ENCODE assay signal across 23 cellular contexts in the genomic region with DNA sequence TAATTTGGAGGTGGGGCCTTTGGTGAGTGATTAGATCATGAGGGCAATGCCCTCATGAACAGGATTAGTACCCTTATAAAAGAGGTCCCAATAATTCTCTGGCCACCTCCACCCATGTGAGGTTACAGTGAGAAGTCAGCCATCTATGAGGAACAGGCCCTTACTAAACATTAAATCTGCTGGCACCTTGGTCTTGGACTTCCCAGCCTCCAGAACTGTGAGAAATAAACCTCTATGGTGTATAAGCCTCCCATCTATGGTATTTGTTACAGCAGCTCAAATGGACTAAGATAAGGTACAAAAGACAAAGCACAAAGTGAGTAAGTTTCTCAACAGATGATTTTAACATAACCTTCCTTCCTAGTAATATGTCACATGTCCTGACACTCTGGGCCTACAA. TPM values are rescaled to one million over a fixed set of nuclear protein-coding genes. Genes with fewer than 3 reads are reported as not detected.
DNase-seq lines count a peak whose midpoint lies in the region; ATAC-seq, FAIRE-seq and TF ChIP-seq lines count a peak whose summit lies in the region.
"Had no signal": no experiment of that assay in that cellular context is flagged by ENCODE, and none has a peak within 500 bp of the region (broad histone marks: within the 10 kb centered on the region; RNA-seq: fewer than 3 reads in every experiment).

No MANE protein-coding gene starts in this region.

- no peak overlapping the region for H3K4me3 ChIP-seq in K562
- H3K4me3 ChIP-seq: GM23338 had no signal

- no peak overlapping the region for H3K4me2 ChIP-seq in K562 (ENCODE audit: insufficient read depth, low read length)
- H3K4me2 ChIP-seq: GM23338 had no signal

- peaks cover 40% of the 10 kb centered on the region for H3K36me3 ChIP-seq in K562 (ENCODE audit: control insufficient read depth, insufficient read depth, low read length)

- H3K27me3 ChIP-seq in K562 (ENCODE audit: control insufficient read depth in 2 of 2, insufficient read depth in 2 of 2, low read length in 2 of 2) = no peaks in the 10 kb centered on the region

- peaks cover 95% of the 10 kb centered on the region for H3K79me2 ChIP-seq in K562 (ENCODE audit: control insufficient read depth, insufficient read depth, low read length)

- intact Hi-C loops in K562 (cut with micrococcal nuclease) = no loop called here

- H3K4me3 Mint-ChIP-seq in activated T-cell treated with anti-CD3 and anti-CD28 coated beads, Interleukin-2, amount 50 U/mL, for 72 hours = no peak overlapping the region
- H3K4me3 Mint-ChIP-seq in activated T-cell treated with anti-CD3 and anti-CD28 coated beads, Interleukin-2, amount 50 U/mL, for 24 hours = no peak overlapping the region
- H3K4me3 Mint-ChIP-seq in mesothelial cell of epicardium = no peak overlapping the region
- no peak overlapping the region for H3K4me3 Mint-ChIP-seq in progenitor cell of endocrine pancreas (ENCODE audit: low read depth)
- H3K4me3 Mint-ChIP-seq in activated CD8-positive, alpha-beta T cell treated with anti-CD3 and anti-CD28 coated beads, Interleukin-2, amount 10 ng/mL, durations not matched to agents 7 days and 5 days = no peak overlapping the region
- H3K4me3 Mint-ChIP-seq: B cell; CD4-positive, alpha-beta memory T cell; GM23338; H9 had no signal

- H3K9ac ChIP-seq in K562 (ENCODE audit: insufficient read depth in 1 of 2, low read depth in 2 of 2, low read length in 2 of 2) = no peak overlapping the region

- no peaks in the 10 kb centered on the region for H3K9me3 ChIP-seq in K562 (replicated peaks; ENCODE audit: control insufficient read depth, insufficient read depth, low read depth, low read length)

- TF ChIP-seq POLR2A in K562 (conservative IDR thresholded peaks at IDR 0.05) = no peak

- no peak overlapping the region for H2AFZ ChIP-seq in K562 (ENCODE audit: low read depth, low read length)
- H2AFZ ChIP-seq: GM23338 had no signal

- no TSS peak for BruUV-seq in K562 (replicated peaks; lab: Mats Ljungman, UMichigan)

- DNase-seq in activated T-cell treated with anti-CD3 and anti-CD28 coated beads, Interleukin-2, amount 50 U/mL, for 72 hours = no peak
- DNase-seq in activated T-cell treated with anti-CD3 and anti-CD28 coated beads, Interleukin-2, amount 50 U/mL, for 24 hours = no peak
- DNase-seq in K562 (ENCODE audit: extremely low read depth in 1 of 4, low spot score in 3 of 4) = no peak
- DNase-seq in mesothelial cell of epicardium (ENCODE audit: low spot score in 2 of 2, unreplicated experiment in 2 of 2) = no peak
- no peak for DNase-seq in progenitor cell of endocrine pancreas (ENCODE audit: low spot score, unreplicated experiment)
- no peak for DNase-seq in substantia nigra (lab: John Stamatoyannopoulos, UW)
- no peak for DNase-seq in NCI-H1105 (lab: John Stamatoyannopoulos, UW)
- DNase-seq in activated CD8-positive, alpha-beta T cell treated with anti-CD3 and anti-CD28 coated beads, Interleukin-2, amount 10 ng/mL, durations not matched to agents 7 days and 5 days = no peak
- DNase-seq: C1 segment of cervical spinal cord; Calu3; CD4-positive, alpha-beta memory T cell; COR-L47; DMS53; DMS79 treated with DMSO at 0.1 percent for 48 hours; GF-D8; H9 had no signal

- no peak for TF ChIP-seq CTCF in K562 (IDR thresholded peaks at IDR 0.05 in 2 of 3, conservative IDR thresholded peaks at IDR 0.05 in 1 of 3; ENCODE audit: insufficient read depth in 2 of 3, low read depth in 1 of 3, low read length in 3 of 3)
- no peak for TF ChIP-seq CTCF in mesothelial cell of epicardium (IDR thresholded peaks at IDR 0.05; ENCODE audit: unreplicated experiment)
- no peak for TF ChIP-seq CTCF in progenitor cell of endocrine pancreas (IDR thresholded peaks at IDR 0.05; ENCODE audit: unreplicated experiment)

- H3K27ac Mint-ChIP-seq in activated T-cell treated with anti-CD3 and anti-CD28 coated beads, Interleukin-2, amount 50 U/mL, for 72 hours = peak overlapping the region; percentile 30
- no peak overlapping the region for H3K27ac Mint-ChIP-seq in activated T-cell treated with anti-CD3 and anti-CD28 coated beads, Interleukin-2, amount 50 U/mL, for 24 hours
- H3K27ac Mint-ChIP-seq in mesothelial cell of epicardium (peak overlapping the region; percentile 37), progenitor cell of endocrine pancreas (peak overlapping the region; percentile 17)
- H3K27ac Mint-ChIP-seq in activated CD8-positive, alpha-beta T cell treated with anti-CD3 and anti-CD28 coated beads, Interleukin-2, amount 10 ng/mL, durations not matched to agents 7 days and 5 days = no peak overlapping the region
- H3K27ac Mint-ChIP-seq: B cell; CD4-positive, alpha-beta memory T cell; GM23338; H9 had no signal

- H3K9me3 Mint-ChIP-seq in activated T-cell treated with anti-CD3 and anti-CD28 coated beads, Interleukin-2, amount 50 U/mL, for 72 hours = peaks cover 0 to 3% of the 10 kb centered on the region in 2 donors
- peaks cover 7% of the 10 kb centered on the region for H3K9me3 Mint-ChIP-seq in activated T-cell treated with anti-CD3 and anti-CD28 coated beads, Interleukin-2, amount 50 U/mL, for 24 hours
- H3K9me3 Mint-ChIP-seq in mesothelial cell of epicardium (peaks cover 25% of the 10 kb centered on the region), progenitor cell of endocrine pancreas (ENCODE audit: low read depth) (peaks cover 24% of the 10 kb centered on the region)
- peaks cover 16% of the 10 kb centered on the region for H3K9me3 Mint-ChIP-seq in activated CD8-positive, alpha-beta T cell treated with anti-CD3 and anti-CD28 coated beads, Interleukin-2, amount 10 ng/mL, durations not matched to agents 7 days and 5 days (ENCODE audit: insufficient read depth)
- H3K9me3 Mint-ChIP-seq: GM23338 had no signal

- CTCF ChIA-PET in K562 (lab: Yijun Ruan, JAX; ENCODE audit: low intra/inter-chr PET ratio) = no interaction called here
- CTCF ChIA-PET in activated CD8-positive, alpha-beta T cell treated with anti-CD3 and anti-CD28 coated beads, Interleukin-2, amount 10 ng/mL, durations not matched to agents 7 days and 5 days (lab: Charles Lee) = no interaction called here

- POLR2A ChIA-PET in K562 (lab: Yijun Ruan, JAX) = interaction anchor here (1.7 kb wide), 1 partner anchor 29 kb away, joined by 4 read pairs; no protein-coding TSS in a partner anchor
- POLR2A ChIA-PET in activated CD8-positive, alpha-beta T cell treated with anti-CD3 and anti-CD28 coated beads, Interleukin-2, amount 10 ng/mL, durations not matched to agents 7 days and 5 days (lab: Charles Lee) = interaction anchor here (1.2 kb wide), 1 partner anchor 23 kb away, joined by 5 read pairs; a partner anchor contains a TSS

- no peak for TF ChIP-seq RAD21 in K562 (CRISPR knock-in tag; conservative IDR thresholded peaks at IDR 0.05 in 1 of 2, IDR thresholded peaks at IDR 0.05 in 1 of 2)

- no peaks in the 10 kb centered on the region for H4K20me1 ChIP-seq in K562 (replicated peaks; ENCODE audit: control insufficient read depth, insufficient read depth, low read length)

- H3K9me1 ChIP-seq in K562 (ENCODE audit: control insufficient read depth, insufficient read depth, low read length) = no peaks in the 10 kb centered on the region

- ATAC-seq in activated T-cell treated with anti-CD3 and anti-CD28 coated beads, Interleukin-2, amount 50 U/mL, for 72 hours (replicated peaks in 1 of 2) = no peak
- ATAC-seq in K562 = no peak
- no peak for ATAC-seq in activated CD8-positive, alpha-beta T cell treated with anti-CD3 and anti-CD28 coated beads, Interleukin-2, amount 10 ng/mL, durations not matched to agents 7 days and 5 days
- ATAC-seq: GM23338, HCT116 had no signal

- H3K36me3 Mint-ChIP-seq in activated T-cell treated with anti-CD3 and anti-CD28 coated beads, Interleukin-2, amount 50 U/mL, for 72 hours (ENCODE audit: insufficient read depth in 2 of 2) = peaks cover 3 to 10% of the 10 kb centered on the region in 2 donors
- H3K36me3 Mint-ChIP-seq in activated T-cell treated with anti-CD3 and anti-CD28 coated beads, Interleukin-2, amount 50 U/mL, for 24 hours (ENCODE audit: low read depth) = peaks cover 67% of the 10 kb centered on the region
- peaks cover 52% of the 10 kb centered on the region for H3K36me3 Mint-ChIP-seq in mesothelial cell of epicardium
- H3K36me3 Mint-ChIP-seq in progenitor cell of endocrine pancreas (ENCODE audit: insufficient read depth) = peaks cover 49% of the 10 kb centered on the region
- peaks cover 45% of the 10 kb centered on the region for H3K36me3 Mint-ChIP-seq in activated CD8-positive, alpha-beta T cell treated with anti-CD3 and anti-CD28 coated beads, Interleukin-2, amount 10 ng/mL, durations not matched to agents 7 days and 5 days (ENCODE audit: low read depth)

- no peak overlapping the region for H3K27ac ChIP-seq in K562 (ENCODE audit: extremely low read depth, low read depth, low read length)
- H3K27ac ChIP-seq in substantia nigra (ENCODE audit: low read depth, low read length, poor library complexity, severe bottlenecking) = no peak overlapping the region
- H3K27ac ChIP-seq: 22Rv1 had no signal

- H3K4me1 Mint-ChIP-seq in activated T-cell treated with anti-CD3 and anti-CD28 coated beads, Interleukin-2, amount 50 U/mL, for 72 hours (ENCODE audit: low read depth) = peaks cover 5% of the 10 kb centered on the region
- H3K4me1 Mint-ChIP-seq in activated T-cell treated with anti-CD3 and anti-CD28 coated beads, Interleukin-2, amount 50 U/mL, for 24 hours (ENCODE audit: low read depth) = peaks cover 32% of the 10 kb centered on the region
- H3K4me1 Mint-ChIP-seq in mesothelial cell of epicardium = peaks cover 20% of the 10 kb centered on the region
- peaks cover 7% of the 10 kb centered on the region for H3K4me1 Mint-ChIP-seq in progenitor cell of endocrine pancreas (ENCODE audit: low read depth)
- H3K4me1 Mint-ChIP-seq in activated CD8-positive, alpha-beta T cell treated with anti-CD3 and anti-CD28 coated beads, Interleukin-2, amount 10 ng/mL, durations not matched to agents 7 days and 5 days (ENCODE audit: low read depth) = no peaks in the 10 kb centered on the region
- H3K4me1 Mint-ChIP-seq: GM23338, H9 had no signal

- TF ChIP-seq EP300 in K562 (IDR thresholded peaks at IDR 0.05; ENCODE audit: low read length) = no peak

- in situ Hi-C loops in K562 (cut with MboI) = loop anchor here (25.0 kb wide), 1 partner anchor 1705 kb away; no protein-coding TSS in a partner anchor

- no peaks in the 10 kb centered on the region; a peak in 2 of 5 replicates for H3K4me1 ChIP-seq in K562 (replicated peaks in 1 of 2; ENCODE audit: control insufficient read depth in 2 of 2, insufficient read depth in 2 of 2, low read length in 2 of 2)

- FAIRE-seq in K562 (lab: Jason Lieb, UNC) = no peak
- FAIRE-seq: A204.1, GM12891, GM18507 had no signal

- H3K27me3 Mint-ChIP-seq in activated T-cell treated with anti-CD3 and anti-CD28 coated beads, Interleukin-2, amount 50 U/mL, for 72 hours (ENCODE audit: low read depth) = no peaks in the 10 kb centered on the region
- H3K27me3 Mint-ChIP-seq in activated T-cell treated with anti-CD3 and anti-CD28 coated beads, Interleukin-2, amount 50 U/mL, for 24 hours = no peaks in the 10 kb centered on the region
- H3K27me3 Mint-ChIP-seq in mesothelial cell of epicardium (ENCODE audit: low read depth) (no peaks in the 10 kb centered on the region), progenitor cell of endocrine pancreas (no peaks in the 10 kb centered on the region)
- H3K27me3 Mint-ChIP-seq in activated CD8-positive, alpha-beta T cell treated with anti-CD3 and anti-CD28 coated beads, Interleukin-2, amount 10 ng/mL, durations not matched to agents 7 days and 5 days (ENCODE audit: low read depth) = no peaks in the 10 kb centered on the region
- H3K27me3 Mint-ChIP-seq: B cell; CD4-positive, alpha-beta memory T cell had no signal

RNA-seq across cellular contexts. Expression of a gene that starts 22.3 kb away (rescaled TPM):
- total RNA-seq in activated T-cell treated with anti-CD3 and anti-CD28 coated beads, Interleukin-2, amount 50 U/mL, for 72 hours = 10 to 100 TPM; 14.1 to 18.1 TPM
- total RNA-seq in K562 (2011; cell fraction: chromatin; rRNA removed; ENCODE audit: low replicate concordance) = 9.0 and 32.0 TPM in 2 replicates
- 6.2 and 11.7 TPM in 2 replicates for total RNA-seq in K562 (2011; cell fraction: nucleolus; rRNA removed)
- total RNA-seq in K562 (2011; cell fraction: nucleoplasm; rRNA removed) = 13.6 and 23.1 TPM in 2 replicates
- total RNA-seq in K562 (2014; rRNA removed) (20.0 and 21.5 TPM in 2 replicates), K562 (2014; rRNA removed; fragmentation: Illumina TruSeq; extraction: Trizol) (42.8 and 51.2 TPM in 2 replicates), K562 (2015; rRNA removed; fragmentation: Illumina TruSeq; extraction: Trizol) (36.8 and 39.0 TPM in 2 replicates), K562 (2021) (31.8 and 38.7 TPM in 2 replicates), mesothelial cell of epicardium (86.4 to 104 TPM (median 92.8 TPM) in 3 replicates), progenitor cell of endocrine pancreas (66.0 and 69.4 TPM in 2 replicates)
- polyA plus RNA-seq in K562 (2011; rRNA removed) (16.2 and 17.1 TPM in 2 replicates), K562 (2014; fragmentation: Illumina TruSeq; extraction: Trizol) (17.2 and 19.6 TPM in 2 replicates), K562 (2014; fragmentation: Nextera tagmentation; extraction: Ambion mirVana) (1 to 10 TPM; 4.3 to 6.3 TPM), K562 (2014; rRNA removed) (9.8 and 10.9 TPM in 2 replicates)
- polyA plus RNA-seq in K562 (2011; cell fraction: cytosol; rRNA removed) = 2.5 and 6.4 TPM in 2 replicates
- polyA plus RNA-seq in K562 (2011; cell fraction: nucleus; rRNA removed) = 8.3 and 13.4 TPM in 2 replicates
- 8.2 and 14.6 TPM in 2 replicates for polyA plus RNA-seq in K562 (2012)
- 75.5 and 131 TPM in 2 replicates for polyA minus RNA-seq in K562 (2011; rRNA and poly(A)+ RNA removed)
- 20.7 and 24.4 TPM in 2 replicates for polyA minus RNA-seq in K562 (2011; cell fraction: cytosol; rRNA and poly(A)+ RNA removed)
- 15.5 and 40.9 TPM in 2 replicates for polyA minus RNA-seq in K562 (2011; cell fraction: nucleus; rRNA and poly(A)+ RNA removed)
- total RNA-seq in activated CD8-positive, alpha-beta T cell treated with anti-CD3 and anti-CD28 coated beads, Interleukin-2, amount 10 ng/mL, durations not matched to agents 7 days and 5 days = 10 to 100 TPM; 18.9 to 20.1 TPM

Comparison
In these comparisons a context has a peak if more than half of its experiments do, and no peak if none do; other contexts are left out.
1. H3K27ac Mint-ChIP-seq: peak in activated T-cell treated with anti-CD3 and anti-CD28 coated beads, Interleukin-2, amount 50 U/mL, for 72 hours (single experiment), mesothelial cell of epicardium (single experiment) and progenitor cell of endocrine pancreas (single experiment); none in activated T-cell treated with anti-CD3 and anti-CD28 coated beads, Interleukin-2, amount 50 U/mL, for 24 hours (single experiment) and activated CD8-positive, alpha-beta T cell treated with anti-CD3 and anti-CD28 coated beads, Interleukin-2, amount 10 ng/mL, durations not matched to agents 7 days and 5 days (single experiment).